Comparison of ENCODE assay signal across 12 cellular contexts in genomic region chr9:84862308-84862707, GRCh38.
"Had no signal": no experiment of that assay in that cellular context is flagged by ENCODE, and none has a peak within 500 bp of the region (broad histone marks: within the 10 kb centered on the region; RNA-seq: fewer than 3 reads in every experiment).

No MANE protein-coding gene starts in this region.

- H3K27me3 Mint-ChIP-seq: activated T-cell treated with anti-CD3 and anti-CD28 coated beads, Interleukin-2, amount 50 U/mL, for 24 hours had no signal

- H3K9me3 Mint-ChIP-seq: activated naive CD8-positive, alpha-beta T cell treated with anti-CD3 and anti-CD28 coated beads for 36 hours; activated T-cell treated with anti-CD3 and anti-CD28 coated beads, Interleukin-2, amount 50 U/mL, for 24 hours; stimulated activated naive CD8-positive, alpha-beta T cell treated with anti-CD3 and anti-CD28 coated beads, Interleukin-15, amount 100 ng/mL, for 72 hours had no signal

- H3K36me3 Mint-ChIP-seq: activated CD8-positive, alpha-beta memory T cell treated with anti-CD3 and anti-CD28 coated beads, Interleukin-2, amount 10 ng/mL, durations not matched to agents 7 days and 5 days; activated naive CD8-positive, alpha-beta T cell treated with anti-CD3 and anti-CD28 coated beads for 36 hours had no signal

- H3K4me3 Mint-ChIP-seq: activated CD8-positive, alpha-beta memory T cell treated with anti-CD3 and anti-CD28 coated beads, Interleukin-2, amount 10 ng/mL, durations not matched to agents 7 days and 5 days; activated naive CD8-positive, alpha-beta T cell treated with anti-CD3 and anti-CD28 coated beads for 36 hours; activated T-cell treated with anti-CD3 and anti-CD28 coated beads, Interleukin-2, amount 50 U/mL, for 24 hours; stimulated activated naive CD8-positive, alpha-beta T cell treated with anti-CD3 and anti-CD28 coated beads, Interleukin-15, amount 100 ng/mL, for 72 hours had no signal

- H3K27ac Mint-ChIP-seq: activated CD8-positive, alpha-beta memory T cell treated with anti-CD3 and anti-CD28 coated beads, Interleukin-2, amount 10 ng/mL, durations not matched to agents 7 days and 5 days; activated naive CD8-positive, alpha-beta T cell treated with anti-CD3 and anti-CD28 coated beads for 36 hours; activated T-cell treated with anti-CD3 and anti-CD28 coated beads, Interleukin-2, amount 50 U/mL, for 24 hours; stimulated activated naive CD8-positive, alpha-beta T cell treated with anti-CD3 and anti-CD28 coated beads, Interleukin-15, amount 100 ng/mL, for 72 hours had no signal

- H3K4me1 ChIP-seq: pancreas had no signal

- DNase-seq: activated CD4-positive, alpha-beta T cell treated with anti-CD3 and anti-CD28 coated beads for 1 hour; activated CD4-positive, alpha-beta T cell treated with anti-CD3 and anti-CD28 coated beads, Interleukin-2, amount 50 U/mL, for 48 hours; activated CD8-positive, alpha-beta memory T cell treated with anti-CD3 and anti-CD28 coated beads, Interleukin-2, amount 10 ng/mL, durations not matched to agents 7 days and 5 days; activated effector memory CD4-positive, alpha-beta T cell treated with Interleukin-2 at 50 U/mL for 16 hours; activated naive CD8-positive, alpha-beta T cell treated with anti-CD3 and anti-CD28 coated beads for 36 hours; activated T-cell treated with anti-CD3 and anti-CD28 coated beads, Interleukin-2, amount 50 U/mL, for 24 hours; pancreas; stimulated activated CD4-positive, alpha-beta T cell treated with anti-CD3 and anti-CD28 coated beads, Interleukin-4, amount 100 ng/mL, for 1 hour; stimulated activated naive CD8-positive, alpha-beta T cell treated with anti-CD3 and anti-CD28 coated beads, Interleukin-15, amount 100 ng/mL, for 72 hours; testis had no signal

- FAIRE-seq: frontal cortex, pancreas, urothelium cell line had no signal

- H3K9me3 ChIP-seq: pancreas, testis had no signal

- H3K4me1 Mint-ChIP-seq: activated CD8-positive, alpha-beta memory T cell treated with anti-CD3 and anti-CD28 coated beads, Interleukin-2, amount 10 ng/mL, durations not matched to agents 7 days and 5 days; activated naive CD8-positive, alpha-beta T cell treated with anti-CD3 and anti-CD28 coated beads for 36 hours; stimulated activated naive CD8-positive, alpha-beta T cell treated with anti-CD3 and anti-CD28 coated beads, Interleukin-15, amount 100 ng/mL, for 72 hours had no signal

- ATAC-seq: activated CD8-positive, alpha-beta memory T cell treated with anti-CD3 and anti-CD28 coated beads, Interleukin-2, amount 10 ng/mL, durations not matched to agents 7 days and 5 days; stimulated activated naive CD8-positive, alpha-beta T cell treated with anti-CD3 and anti-CD28 coated beads, Interleukin-15, amount 100 ng/mL, for 72 hours had no signal

- H3K36me3 ChIP-seq: pancreas had no signal

- H3K27me3 ChIP-seq: pancreas, testis had no signal

- H3K4me3 ChIP-seq: pancreas, testis had no signal

- H3K27ac ChIP-seq: pancreas, testis had no signal
